Comparison of ENCODE assay signal across 11 cellular contexts in the genomic region with DNA sequence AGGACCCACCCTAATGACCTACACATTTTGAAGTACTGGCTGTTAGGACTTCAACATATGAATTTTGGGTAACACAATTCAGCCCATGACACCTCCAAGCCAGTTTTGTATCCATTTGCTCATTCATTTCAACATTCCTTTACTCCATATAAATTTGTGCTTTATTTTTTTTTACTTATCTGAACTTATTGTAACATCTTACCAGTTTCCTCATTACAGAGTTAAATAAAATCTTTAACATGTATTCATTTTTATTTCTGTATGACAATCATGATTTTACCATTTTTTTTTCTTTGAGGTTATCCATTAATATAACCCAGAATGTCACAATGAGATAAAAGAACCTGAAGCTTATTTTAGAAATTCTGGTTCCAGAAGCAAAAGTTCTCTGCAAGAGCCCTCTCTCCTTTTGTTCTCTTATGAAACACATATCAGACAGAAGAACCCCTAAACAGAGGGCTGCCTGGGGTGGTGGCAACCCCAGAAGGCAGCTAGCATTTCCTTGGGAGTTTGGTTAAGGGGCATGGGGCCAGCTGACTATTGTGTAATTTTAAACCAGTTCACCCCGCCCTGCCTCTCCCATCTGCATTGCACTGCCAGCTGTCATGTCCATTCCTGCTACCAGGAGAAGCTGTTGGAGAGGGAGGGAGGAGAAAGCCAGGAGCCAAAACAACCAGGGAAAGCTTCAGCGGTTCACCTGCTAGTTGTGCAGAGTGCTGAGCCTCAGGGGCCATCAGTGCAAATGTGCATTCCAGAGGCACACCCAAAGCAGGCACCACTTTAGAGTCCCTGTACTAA. TPM values are rescaled to one million over a fixed set of nuclear protein-coding genes. Genes with fewer than 3 reads are reported as not detected.
A peak's percentile ranks its signal among the peaks of the same experiment; 100 is the strongest.
DNase-seq lines count a peak whose midpoint lies in the region; ATAC-seq, FAIRE-seq and TF ChIP-seq lines count a peak whose summit lies in the region.
"Had no signal": no experiment of that assay in that cellular context is flagged by ENCODE, and none has a peak within 500 bp of the region (broad histone marks: within the 10 kb centered on the region; RNA-seq: fewer than 3 reads in every experiment).

No MANE protein-coding gene starts in this region.

- H3K27ac ChIP-seq in HepG2 (ENCODE audit: extremely low read length, insufficient read depth, low read length) (no peak overlapping the region), substantia nigra (ENCODE audit: low read depth, low read length, poor library complexity, severe bottlenecking) (no peak overlapping the region)

- H4K20me1 ChIP-seq in HepG2 (ENCODE audit: insufficient read depth, low read length), result no peaks in the 10 kb centered on the region

- no peak overlapping the region for H3K4me2 ChIP-seq in HepG2 (ENCODE audit: low read depth, low read length)

- WGBS in HepG2 (ENCODE audit: low lambda C conversion rate), result 0% methylated on average over 2 of the region's 2 CpGs

- no peak overlapping the region for H2AFZ ChIP-seq in HepG2 (ENCODE audit: low read length)

- H3K4me1 ChIP-seq in HepG2 (ENCODE audit: insufficient read depth, low read length), result no peaks in the 10 kb centered on the region

- peaks cover 0 to 8% of the 10 kb centered on the region in 2 experiments; a peak in 1 of 5 replicates for H3K27me3 ChIP-seq in HepG2 (ENCODE audit: control insufficient read depth in 1 of 2, insufficient read depth in 2 of 2, low read length in 2 of 2)

- no peak for TF ChIP-seq EP300 in HepG2 (IDR thresholded peaks at IDR 0.05; ENCODE audit: low read depth in 2 of 2, low read length in 2 of 2)
- no peak for TF ChIP-seq EP300 in HepG2 (CRISPR knock-in tag; IDR thresholded peaks at IDR 0.05; ENCODE audit: borderline replicate concordance)

- DNase-seq in D341Med (ENCODE audit: low spot score), result peak; percentile 39
- peak; percentile 62 for DNase-seq in NCI-H146 treated with DMSO at 0.1 percent for 48 hours (lab: John Stamatoyannopoulos, UW; ENCODE audit: unreplicated experiment)
- peak; percentile 41 to 77 for DNase-seq in T47D (ENCODE audit: low read depth in 1 of 2, low spot score in 1 of 2)
- DNase-seq in HepG2 (ENCODE audit: low spot score), result no peak
- DNase-seq in substantia nigra (lab: John Stamatoyannopoulos, UW), result no peak
- DNase-seq in stimulated activated CD4-positive, alpha-beta T cell treated with anti-CD3 and anti-CD28 coated beads, Interleukin-2, amount 100 ng/mL, for 24 hours, result no peak
- no peak for DNase-seq in NK-92 (lab: John Stamatoyannopoulos, UW; ENCODE audit: unreplicated experiment)
- DNase-seq: activated CD8-positive, alpha-beta T cell treated with anti-CD3 and anti-CD28 coated beads for 36 hours; DND-41; NCI-H1048 had no signal

- no TSS peak for BruUV-seq in HepG2 (replicated peaks; lab: Mats Ljungman, UMichigan)

- intact Hi-C loops in HepG2 (cut with micrococcal nuclease; ENCODE audit: unreplicated experiment), result no loop called here

- TF ChIP-seq RAD21 in HepG2 (CRISPR knock-in tag; IDR thresholded peaks at IDR 0.05), result no peak

- FAIRE-seq in HepG2 (lab: Jason Lieb, UNC), result no peak

- H3K4me3 ChIP-seq in HepG2 (replicated peaks in 1 of 3; ENCODE audit: insufficient read depth in 1 of 3, low read depth in 2 of 3, low read length in 3 of 3), result no peak overlapping the region

- no peaks in the 10 kb centered on the region for H3K79me2 ChIP-seq in HepG2 (ENCODE audit: insufficient read depth, low read length)

- CTCF ChIA-PET in HepG2 (lab: Yijun Ruan, JAX; ENCODE audit: low intra/inter-chr PET ratio, low total read pairs), result no interaction called here

- POLR2A ChIA-PET in HepG2 (lab: Yijun Ruan, JAX), result no interaction called here

- no peak overlapping the region for H3K9ac ChIP-seq in HepG2 (ENCODE audit: insufficient read depth, low read depth, low read length)

- H3K36me3 ChIP-seq in HepG2 (replicated peaks in 1 of 2; ENCODE audit: control insufficient read depth in 1 of 2, insufficient read depth in 2 of 2, low read length in 2 of 2), result no peaks in the 10 kb centered on the region

- no peaks in the 10 kb centered on the region for H3K9me3 ChIP-seq in HepG2 (ENCODE audit: low read length)

- no peak for TF ChIP-seq CTCF in HepG2 (CRISPR knock-in tag; IDR thresholded peaks at IDR 0.05)

- ATAC-seq in HepG2 (no peak), GM18858 (IDR thresholded peaks at IDR 0.05; ENCODE audit: unreplicated experiment) (no peak)
- ATAC-seq: activated CD8-positive, alpha-beta T cell treated with anti-CD3 and anti-CD28 coated beads for 36 hours had no signal

- TF ChIP-seq POLR2A in HepG2 (IDR thresholded peaks at IDR 0.05; ENCODE audit: insufficient read depth in 1 of 2, low read depth in 2 of 2, low read length in 2 of 2), result no peak

- in situ Hi-C loops in T47D (cut with HindIII; ENCODE audit: low pct_unique_long_range_greater_than_20kb, low sequenced_read_pairs) (no loop called here), HepG2 (cut with HindIII; ENCODE audit: extremely low pct_ligation_motif_present, low pct_unique_long_range_greater_than_20kb) (no loop called here)

TF ChIP-seq in HepG2, 621 proteins besides CTCF, POLR2A, EP300 and RAD21:
- TF ChIP-seq CEBPB (IDR thresholded peaks at IDR 0.05; ENCODE audit: borderline replicate concordance, low read depth, low read length) (peak; percentile 16; the same call in 1 of the 2 replicates), FOXP1 (IDR thresholded peaks at IDR 0.05) (no peak), FOXP1 (CRISPR knock-in tag; IDR thresholded peaks at IDR 0.05) (no peak)
- TF ChIP-seq, protein P1, sequence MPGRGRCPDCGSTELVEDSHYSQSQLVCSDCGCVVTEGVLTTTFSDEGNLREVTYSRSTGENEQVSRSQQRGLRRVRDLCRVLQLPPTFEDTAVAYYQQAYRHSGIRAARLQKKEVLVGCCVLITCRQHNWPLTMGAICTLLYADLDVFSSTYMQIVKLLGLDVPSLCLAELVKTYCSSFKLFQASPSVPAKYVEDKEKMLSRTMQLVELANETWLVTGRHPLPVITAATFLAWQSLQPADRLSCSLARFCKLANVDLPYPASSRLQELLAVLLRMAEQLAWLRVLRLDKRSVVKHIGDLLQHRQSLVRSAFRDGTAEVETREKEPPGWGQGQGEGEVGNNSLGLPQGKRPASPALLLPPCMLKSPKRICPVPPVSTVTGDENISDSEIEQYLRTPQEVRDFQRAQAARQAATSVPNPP (CRISPR knock-in tag; IDR thresholded peaks at IDR 0.05), result no peak
- TF ChIP-seq, protein P2, sequence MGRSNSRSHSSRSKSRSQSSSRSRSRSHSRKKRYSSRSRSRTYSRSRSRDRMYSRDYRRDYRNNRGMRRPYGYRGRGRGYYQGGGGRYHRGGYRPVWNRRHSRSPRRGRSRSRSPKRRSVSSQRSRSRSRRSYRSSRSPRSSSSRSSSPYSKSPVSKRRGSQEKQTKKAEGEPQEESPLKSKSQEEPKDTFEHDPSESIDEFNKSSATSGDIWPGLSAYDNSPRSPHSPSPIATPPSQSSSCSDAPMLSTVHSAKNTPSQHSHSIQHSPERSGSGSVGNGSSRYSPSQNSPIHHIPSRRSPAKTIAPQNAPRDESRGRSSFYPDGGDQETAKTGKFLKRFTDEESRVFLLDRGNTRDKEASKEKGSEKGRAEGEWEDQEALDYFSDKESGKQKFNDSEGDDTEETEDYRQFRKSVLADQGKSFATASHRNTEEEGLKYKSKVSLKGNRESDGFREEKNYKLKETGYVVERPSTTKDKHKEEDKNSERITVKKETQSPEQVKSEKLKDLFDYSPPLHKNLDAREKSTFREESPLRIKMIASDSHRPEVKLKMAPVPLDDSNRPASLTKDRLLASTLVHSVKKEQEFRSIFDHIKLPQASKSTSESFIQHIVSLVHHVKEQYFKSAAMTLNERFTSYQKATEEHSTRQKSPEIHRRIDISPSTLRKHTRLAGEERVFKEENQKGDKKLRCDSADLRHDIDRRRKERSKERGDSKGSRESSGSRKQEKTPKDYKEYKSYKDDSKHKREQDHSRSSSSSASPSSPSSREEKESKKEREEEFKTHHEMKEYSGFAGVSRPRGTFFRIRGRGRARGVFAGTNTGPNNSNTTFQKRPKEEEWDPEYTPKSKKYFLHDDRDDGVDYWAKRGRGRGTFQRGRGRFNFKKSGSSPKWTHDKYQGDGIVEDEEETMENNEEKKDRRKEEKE (IDR thresholded peaks at IDR 0.05), result no peak

RNA-seq across cellular contexts. Expression of a gene that starts 47.8 kb away (rescaled TPM):
- total RNA-seq in HepG2 (2016; rRNA removed; fragmentation: Illumina TruSeq; extraction: Trizol), result 61.6 and 84.3 TPM in 2 replicates
- total RNA-seq in HepG2 (2016; cell fraction: cytosol; rRNA removed; fragmentation: Illumina TruSeq; extraction: Trizol; ENCODE audit: low read depth), result 17.6 and 23.7 TPM in 2 replicates
- 60.7 and 84.6 TPM in 2 replicates for total RNA-seq in HepG2 (2016; cell fraction: insoluble cytoplasmic fraction; rRNA removed; fragmentation: Illumina TruSeq; extraction: Trizol)
- 41.4 and 48.2 TPM in 2 replicates for total RNA-seq in HepG2 (2016; cell fraction: membrane; rRNA removed; fragmentation: Illumina TruSeq; extraction: Trizol)
- 107 and 136 TPM in 2 replicates for total RNA-seq in HepG2 (2016; cell fraction: nucleus; rRNA removed; fragmentation: Illumina TruSeq; extraction: Trizol)
- polyA plus RNA-seq in HepG2 (2011; rRNA removed), result 65.8 and 93.6 TPM in 2 replicates
- 60.4 and 102 TPM in 2 replicates for polyA plus RNA-seq in HepG2 (2011; cell fraction: cytosol; rRNA removed)
- 27.5 and 41.2 TPM in 2 replicates for polyA plus RNA-seq in HepG2 (2011; cell fraction: nucleus; rRNA removed)
- 108 TPM in 2 replicates for polyA plus RNA-seq in HepG2 (2012)
- polyA plus RNA-seq in HepG2 (2016; cell fraction: cytosol; fragmentation: Illumina TruSeq; extraction: Trizol; ENCODE audit: low read depth), result 33.3 and 33.4 TPM in 2 replicates
- 90.6 and 101 TPM in 2 replicates for polyA plus RNA-seq in HepG2 (2016; cell fraction: insoluble cytoplasmic fraction; fragmentation: Illumina TruSeq; extraction: Trizol; ENCODE audit: low read depth)
- 46.3 and 50.2 TPM in 2 replicates for polyA plus RNA-seq in HepG2 (2016; cell fraction: membrane; fragmentation: Illumina TruSeq; extraction: Trizol; ENCODE audit: low read depth)
- polyA plus RNA-seq in HepG2 (2016; cell fraction: nucleus; fragmentation: Illumina TruSeq; extraction: Trizol; ENCODE audit: insufficient read depth, low read depth), result 276 and 302 TPM in 2 replicates
- 36.0 and 221 TPM in 2 replicates for polyA minus RNA-seq in HepG2 (2011; rRNA and poly(A)+ RNA removed; ENCODE audit: low replicate concordance)
- 33.3 and 35.0 TPM in 2 replicates for polyA minus RNA-seq in HepG2 (2011; cell fraction: cytosol; rRNA and poly(A)+ RNA removed)
- 20.1 and 20.8 TPM in 2 replicates for polyA minus RNA-seq in HepG2 (2011; cell fraction: nucleus; rRNA and poly(A)+ RNA removed)

Comparison
In these comparisons a context has a peak if more than half of its experiments do, and no peak if none do; other contexts are left out.
1. DNase-seq: peak in D341Med (single experiment), NCI-H146 treated with DMSO at 0.1 percent for 48 hours (single experiment) and T47D (2 of 2); none in HepG2 (single experiment), substantia nigra (0 of 49), stimulated activated CD4-positive, alpha-beta T cell treated with anti-CD3 and anti-CD28 coated beads, Interleukin-2, amount 100 ng/mL, for 24 hours (0 of 2) and NK-92 (single experiment).